In the genomic region with DNA sequence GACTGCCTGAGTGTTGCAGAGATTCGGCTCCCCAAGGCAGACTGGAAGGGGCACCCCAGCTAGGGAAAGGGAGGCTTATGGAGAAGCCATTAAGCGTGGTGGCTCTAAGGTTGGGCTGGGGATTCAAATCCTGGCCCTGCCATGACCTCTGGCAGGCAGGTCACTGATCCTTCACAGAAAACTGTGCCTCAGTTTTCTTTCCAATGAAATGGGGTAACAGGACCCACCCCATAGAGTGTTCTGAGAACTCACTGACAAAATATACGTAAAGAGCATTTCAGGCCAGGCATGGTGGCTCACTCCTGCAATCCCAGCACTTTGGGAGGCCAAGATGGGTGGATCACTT, we compare ENCODE assay signal across 1 cellular context.
TF ChIP-seq lines count a peak whose summit lies in the region.

No MANE protein-coding gene starts in this region.

TF ChIP-seq in A549, 52 proteins besides CTCF, POLR2A, EP300 and RAD21 (continued from another document):
- TF ChIP-seq MAFK (IDR thresholded peaks at IDR 0.05; ENCODE audit: partially characterized antibody) (no peak), ATOH8 (CRISPR knock-in tag; IDR thresholded peaks at IDR 0.05; ENCODE audit: low read depth) (no peak), FOSB (CRISPR knock-in tag; IDR thresholded peaks at IDR 0.05) (no peak), FOXS1 (CRISPR knock-in tag; IDR thresholded peaks at IDR 0.05) (no peak), SMC3 (IDR thresholded peaks at IDR 0.05) (no peak), NPAS2 (CRISPR knock-in tag; IDR thresholded peaks at IDR 0.05; ENCODE audit: borderline replicate concordance) (no peak)
- TF ChIP-seq, protein P1, sequence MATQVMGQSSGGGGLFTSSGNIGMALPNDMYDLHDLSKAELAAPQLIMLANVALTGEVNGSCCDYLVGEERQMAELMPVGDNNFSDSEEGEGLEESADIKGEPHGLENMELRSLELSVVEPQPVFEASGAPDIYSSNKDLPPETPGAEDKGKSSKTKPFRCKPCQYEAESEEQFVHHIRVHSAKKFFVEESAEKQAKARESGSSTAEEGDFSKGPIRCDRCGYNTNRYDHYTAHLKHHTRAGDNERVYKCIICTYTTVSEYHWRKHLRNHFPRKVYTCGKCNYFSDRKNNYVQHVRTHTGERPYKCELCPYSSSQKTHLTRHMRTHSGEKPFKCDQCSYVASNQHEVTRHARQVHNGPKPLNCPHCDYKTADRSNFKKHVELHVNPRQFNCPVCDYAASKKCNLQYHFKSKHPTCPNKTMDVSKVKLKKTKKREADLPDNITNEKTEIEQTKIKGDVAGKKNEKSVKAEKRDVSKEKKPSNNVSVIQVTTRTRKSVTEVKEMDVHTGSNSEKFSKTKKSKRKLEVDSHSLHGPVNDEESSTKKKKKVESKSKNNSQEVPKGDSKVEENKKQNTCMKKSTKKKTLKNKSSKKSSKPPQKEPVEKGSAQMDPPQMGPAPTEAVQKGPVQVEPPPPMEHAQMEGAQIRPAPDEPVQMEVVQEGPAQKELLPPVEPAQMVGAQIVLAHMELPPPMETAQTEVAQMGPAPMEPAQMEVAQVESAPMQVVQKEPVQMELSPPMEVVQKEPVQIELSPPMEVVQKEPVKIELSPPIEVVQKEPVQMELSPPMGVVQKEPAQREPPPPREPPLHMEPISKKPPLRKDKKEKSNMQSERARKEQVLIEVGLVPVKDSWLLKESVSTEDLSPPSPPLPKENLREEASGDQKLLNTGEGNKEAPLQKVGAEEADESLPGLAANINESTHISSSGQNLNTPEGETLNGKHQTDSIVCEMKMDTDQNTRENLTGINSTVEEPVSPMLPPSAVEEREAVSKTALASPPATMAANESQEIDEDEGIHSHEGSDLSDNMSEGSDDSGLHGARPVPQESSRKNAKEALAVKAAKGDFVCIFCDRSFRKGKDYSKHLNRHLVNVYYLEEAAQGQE (IDR thresholded peaks at IDR 0.05): no peak
